Comparison of ENCODE assay signal across 8 cellular contexts in genomic region chr16:22297871-22298733, GRCh38. TPM values are rescaled to one million over a fixed set of nuclear protein-coding genes. Genes with fewer than 3 reads are reported as not detected.
DNase-seq lines count a peak whose midpoint lies in the region; ATAC-seq and TF ChIP-seq lines count a peak whose summit lies in the region.

No MANE protein-coding gene starts in this region.

- intact Hi-C loops in stomach (cut with DNase I; ENCODE audit: low total_unique reads): loop anchor here (5.0 kb wide), 1 partner anchor 96 kb away; no protein-coding TSS in a partner anchor

- H3K79me2 ChIP-seq in GM23338 (replicated peaks; ENCODE audit: insufficient read depth) (peaks cover 57% of the 10 kb centered on the region), neural progenitor cell (ENCODE audit: low read depth) (peaks cover 50% of the 10 kb centered on the region)

- no peaks in the 10 kb centered on the region for H3K9me3 ChIP-seq in RWPE2 (ENCODE audit: severe bottlenecking)
- no peaks in the 10 kb centered on the region for H3K9me3 ChIP-seq in neural progenitor cell (ENCODE audit: low read depth)
- no peaks in the 10 kb centered on the region for H3K9me3 ChIP-seq in stomach

- no peaks in the 10 kb centered on the region for H3K27me3 ChIP-seq in GM23338 (ENCODE audit: insufficient read depth)
- no peaks in the 10 kb centered on the region for H3K27me3 ChIP-seq in RWPE2 (ENCODE audit: insufficient read depth, poor library complexity, severe bottlenecking)
- no peaks in the 10 kb centered on the region for H3K27me3 ChIP-seq in neural progenitor cell
- no peaks in the 10 kb centered on the region for H3K27me3 ChIP-seq in stomach

- H3K4me3 Mint-ChIP-seq in GM23338: peak overlapping the region; percentile 95
- H3K4me3 Mint-ChIP-seq in neural progenitor cell: peak overlapping the region; percentile 97

- no peak for TF ChIP-seq EP300 in stomach (IDR thresholded peaks at IDR 0.05)

- H3F3A ChIP-seq in GM23338 (replicated peaks; ENCODE audit: low read depth) (peaks cover 18% of the 10 kb centered on the region), neural progenitor cell (ENCODE audit: low read depth) (peaks cover 17% of the 10 kb centered on the region)

- H3K27me3 Mint-ChIP-seq in GM23338 (ENCODE audit: insufficient read depth, low read depth, poor library complexity) (peaks cover 24% of the 10 kb centered on the region), neural progenitor cell (ENCODE audit: insufficient read depth, low read depth) (peaks cover 26% of the 10 kb centered on the region)

- H4K20me1 ChIP-seq in GM23338 (replicated peaks; ENCODE audit: insufficient read depth): peaks cover 41% of the 10 kb centered on the region
- peaks cover 49% of the 10 kb centered on the region for H4K20me1 ChIP-seq in neural progenitor cell (ENCODE audit: low read depth)

- no peak for TF ChIP-seq CTCF in GM23338 (conservative IDR thresholded peaks at IDR 0.05; ENCODE audit: low read depth in 2 of 2)
- no peak for TF ChIP-seq CTCF in LNCaP clone FGC (IDR thresholded peaks at IDR 0.05; ENCODE audit: control insufficient read depth, extremely low read depth, insufficient read depth)
- no peak for TF ChIP-seq CTCF in RWPE2 (IDR thresholded peaks at IDR 0.05; ENCODE audit: poor library complexity, severe bottlenecking)
- no peak for TF ChIP-seq CTCF in foreskin fibroblast (IDR thresholded peaks at IDR 0.05; ENCODE audit: low read depth, low read length)
- TF ChIP-seq CTCF in neural progenitor cell (IDR thresholded peaks at IDR 0.05): no peak
- no peak for TF ChIP-seq CTCF in stomach (IDR thresholded peaks at IDR 0.05)

- DNase-seq in DMS 273 treated with DMSO at 0.1 percent for 48 hours (lab: John Stamatoyannopoulos, UW) (peak; percentile 78), GM23338 (ENCODE audit: low spot score) (peak; percentile 76), LNCaP clone FGC (ENCODE audit: low read depth) (peak; percentile 80), RWPE2 (ENCODE audit: low spot score) (no peak), foreskin fibroblast (peak; percentile 94 to 95), neural progenitor cell (ENCODE audit: low spot score) (peak; percentile 87), stomach (peak; percentile 50)
- peak; percentile 87 for DNase-seq in activated effector memory CD4-positive, alpha-beta T cell treated with anti-CD3 and anti-CD28 coated beads, Interleukin-2, amount 50 U/mL, for 16 hours

- H3K4me2 ChIP-seq in GM23338 (peak overlapping the region; percentile 88), neural progenitor cell (peak overlapping the region; percentile 83)

- peaks cover 9% of the 10 kb centered on the region; the same call in 1 of the 3 replicates for H3K9me3 Mint-ChIP-seq in GM23338
- peaks cover 11% of the 10 kb centered on the region for H3K9me3 Mint-ChIP-seq in neural progenitor cell

- H3K36me3 ChIP-seq in GM23338 (ENCODE audit: insufficient read depth) (no peaks in the 10 kb centered on the region; the same call in 1 of the 2 replicates), RWPE2 (ENCODE audit: low read depth) (peaks cover 4% of the 10 kb centered on the region), neural progenitor cell (no peaks in the 10 kb centered on the region), stomach (peaks cover 9 to 18% (median 17%) of the 10 kb centered on the region in 4 donors)

- H3K27ac ChIP-seq in GM23338 (ENCODE audit: low read depth): peak overlapping the region; percentile 95
- peak overlapping the region; percentile 74 for H3K27ac ChIP-seq in RWPE2 (ENCODE audit: poor library complexity, severe bottlenecking)
- peak overlapping the region; percentile 88 for H3K27ac ChIP-seq in neural progenitor cell
- peak overlapping the region; percentile 93 to 98 (median 96) for H3K27ac ChIP-seq in stomach

- peaks cover 17% of the 10 kb centered on the region for H3K4me1 ChIP-seq in GM23338 (ENCODE audit: insufficient read depth)
- no peaks in the 10 kb centered on the region for H3K4me1 ChIP-seq in RWPE2 (ENCODE audit: insufficient read depth, poor library complexity, severe bottlenecking)
- H3K4me1 ChIP-seq in neural progenitor cell: peaks cover 5% of the 10 kb centered on the region
- peaks cover 18 to 46% (median 35%) of the 10 kb centered on the region in 4 donors for H3K4me1 ChIP-seq in stomach

- no peak overlapping the region for H2AFZ ChIP-seq in GM23338
- no peak overlapping the region for H2AFZ ChIP-seq in neural progenitor cell (replicated peaks)

- no peaks in the 10 kb centered on the region for H3K9me2 ChIP-seq in GM23338 (ENCODE audit: insufficient read depth)

- no peak for TF ChIP-seq POLR2A in stomach (IDR thresholded peaks at IDR 0.05)

- H3K36me3 Mint-ChIP-seq in GM23338 (ENCODE audit: low read depth) (peaks cover 28% of the 10 kb centered on the region), neural progenitor cell (peaks cover 10% of the 10 kb centered on the region)

- H3K27ac Mint-ChIP-seq in GM23338: peak overlapping the region; percentile 96
- peak overlapping the region; percentile 95 for H3K27ac Mint-ChIP-seq in neural progenitor cell

- H3K4me1 Mint-ChIP-seq in GM23338 (peaks cover 22% of the 10 kb centered on the region), neural progenitor cell (peaks cover 26% of the 10 kb centered on the region)

- WGBS in stomach, 5 donors: 0 to 1% (median 1%) methylated on average over 22 to 39 of the region's 39 CpGs

- H3K4me3 ChIP-seq in GM23338 (peak overlapping the region; percentile 69), LNCaP clone FGC (ENCODE audit: low read depth, low read length) (peak overlapping the region; percentile 92), RWPE2 (ENCODE audit: severe bottlenecking) (peak overlapping the region; percentile 80), foreskin fibroblast (ENCODE audit: low read depth in 1 of 2, low read length in 2 of 2) (peak overlapping the region; percentile 67 to 77), neural progenitor cell (peak overlapping the region; percentile 75), stomach (peak overlapping the region; percentile 79 to 98 (median 82))

- peak overlapping the region; percentile 78 for H3K9ac ChIP-seq in neural progenitor cell

- ATAC-seq in GM23338 (peak; percentile 17), RWPE2 (ENCODE audit: low read depth) (peak; percentile 54)

TF ChIP-seq in GM23338, 12 proteins besides CTCF, POLR2A, EP300 and RAD21:
- no peak for TF ChIP-seq ZNF331 (CRISPR knock-in tag; IDR thresholded peaks at IDR 0.05; ENCODE audit: low read depth)
- TF ChIP-seq CREB1 (CRISPR knock-in tag; IDR thresholded peaks at IDR 0.05; ENCODE audit: low read depth): peak; percentile 58
- no peak for TF ChIP-seq STAT1 (IDR thresholded peaks at IDR 0.05; ENCODE audit: unreplicated experiment)
- peak; percentile 57 for TF ChIP-seq POLR2AphosphoS5 (IDR thresholded peaks at IDR 0.05; ENCODE audit: low read depth)
- no peak for TF ChIP-seq ZNF114 (CRISPR knock-in tag; IDR thresholded peaks at IDR 0.05)

RNA-seq across cellular contexts. Expression of gene POLR3E, which starts 0.9 kb away (rescaled TPM):
- total RNA-seq in GM23338 (2014; rRNA removed; shearing (Covaris generic)): 109 and 141 TPM in 2 replicates
- polyA plus RNA-seq in GM23338 (2016; fragmentation: Nextera tagmentation; extraction: Ambion mirVana): 62.7 and 64.4 TPM in 2 replicates
- 55.1 and 91.3 TPM in 2 replicates for total RNA-seq in neural progenitor cell (ENCODE audit: low replicate concordance)
- total RNA-seq in stomach: 10 to 100 TPM; 51.3 to 99.1 (median 76.5) TPM
- 10 to 100 TPM; 13.1 to 19.3 (median 16.2) TPM for polyA plus RNA-seq in stomach
